In genomic region chr17:45135192-45135977, GRCh38 we compare ENCODE assay signal across 1 cellular context.
TF ChIP-seq lines count a peak whose summit lies in the region.

TSS of gene ACBD4 (plus strand) at chr17:45135687. CDS start at chr17:45136145, 458 bp downstream.

TF ChIP-seq in HepG2, 621 proteins besides CTCF, POLR2A, EP300 and RAD21 (continued from another document and continues in another):
- TF ChIP-seq POGZ (CRISPR knock-in tag; IDR thresholded peaks at IDR 0.05) (peak; percentile 94), SMARCE1 (IDR thresholded peaks at IDR 0.05; ENCODE audit: borderline replicate concordance) (no peak), ZNF362 (CRISPR knock-in tag; IDR thresholded peaks at IDR 0.05; ENCODE audit: borderline replicate concordance) (peak; percentile 67; the same call in 1 of the 2 replicates), GPN1 (CRISPR knock-in tag; IDR thresholded peaks at IDR 0.05; ENCODE audit: borderline replicate concordance) (no peak), ZNF432 (CRISPR knock-in tag; IDR thresholded peaks at IDR 0.05; ENCODE audit: borderline replicate concordance) (no peak), ZNF687 (CRISPR knock-in tag; IDR thresholded peaks at IDR 0.05) (peak; percentile 98), ZMYM3 (CRISPR knock-in tag; IDR thresholded peaks at IDR 0.05) (peak; percentile 90), SP140L (CRISPR knock-in tag; IDR thresholded peaks at IDR 0.05; ENCODE audit: borderline replicate concordance) (peak; percentile 25; the same call in 1 of the 2 replicates), MIER3 (CRISPR knock-in tag; IDR thresholded peaks at IDR 0.05; ENCODE audit: borderline replicate concordance) (peak; percentile 81; the same call in 1 of the 2 replicates), SMAD3 (CRISPR knock-in tag; IDR thresholded peaks at IDR 0.05) (peak; percentile 96; the same call in 1 of the 2 replicates), RELA (CRISPR knock-in tag; IDR thresholded peaks at IDR 0.05) (peak; percentile 79), ZNF569 (CRISPR knock-in tag; IDR thresholded peaks at IDR 0.05; ENCODE audit: borderline replicate concordance) (no peak; the same call in 1 of the 2 replicates), ZNF670 (CRISPR knock-in tag; IDR thresholded peaks at IDR 0.05; ENCODE audit: borderline replicate concordance) (peak; percentile 93; the same call in 1 of the 2 replicates), NBN (conservative IDR thresholded peaks at IDR 0.05) (no peak), MAFF (IDR thresholded peaks at IDR 0.05; ENCODE audit: low read depth, low read length) (0 out of 2 replicates have a peak, but pooled peaks have one; percentile 11), SMAD9 (CRISPR knock-in tag; IDR thresholded peaks at IDR 0.05) (0 out of 2 replicates have a peak, but pooled peaks have one; percentile 40), ELF3 (CRISPR knock-in tag; IDR thresholded peaks at IDR 0.05) (peak; percentile 85), MTF2 (CRISPR knock-in tag; IDR thresholded peaks at IDR 0.05; ENCODE audit: borderline replicate concordance) (0 out of 2 replicates have a peak, but pooled peaks have one; percentile 78), ZNF781 (CRISPR knock-in tag; IDR thresholded peaks at IDR 0.05; ENCODE audit: borderline replicate concordance, not compliant biosample characterization) (peak; percentile 50), ZNF451 (CRISPR knock-in tag; IDR thresholded peaks at IDR 0.05) (peak; percentile 82), SP1 (IDR thresholded peaks at IDR 0.05) (no peak), SP1 (CRISPR knock-in tag; IDR thresholded peaks at IDR 0.05) (peak; percentile 58), KIAA2018 (CRISPR knock-in tag; IDR thresholded peaks at IDR 0.05; ENCODE audit: borderline replicate concordance) (no peak), ZNF138 (CRISPR knock-in tag; IDR thresholded peaks at IDR 0.05; ENCODE audit: low read depth) (peak; percentile 84), MLXIP (CRISPR knock-in tag; IDR thresholded peaks at IDR 0.05; ENCODE audit: borderline replicate concordance) (no peak)
- TF ChIP-seq, protein P1, sequence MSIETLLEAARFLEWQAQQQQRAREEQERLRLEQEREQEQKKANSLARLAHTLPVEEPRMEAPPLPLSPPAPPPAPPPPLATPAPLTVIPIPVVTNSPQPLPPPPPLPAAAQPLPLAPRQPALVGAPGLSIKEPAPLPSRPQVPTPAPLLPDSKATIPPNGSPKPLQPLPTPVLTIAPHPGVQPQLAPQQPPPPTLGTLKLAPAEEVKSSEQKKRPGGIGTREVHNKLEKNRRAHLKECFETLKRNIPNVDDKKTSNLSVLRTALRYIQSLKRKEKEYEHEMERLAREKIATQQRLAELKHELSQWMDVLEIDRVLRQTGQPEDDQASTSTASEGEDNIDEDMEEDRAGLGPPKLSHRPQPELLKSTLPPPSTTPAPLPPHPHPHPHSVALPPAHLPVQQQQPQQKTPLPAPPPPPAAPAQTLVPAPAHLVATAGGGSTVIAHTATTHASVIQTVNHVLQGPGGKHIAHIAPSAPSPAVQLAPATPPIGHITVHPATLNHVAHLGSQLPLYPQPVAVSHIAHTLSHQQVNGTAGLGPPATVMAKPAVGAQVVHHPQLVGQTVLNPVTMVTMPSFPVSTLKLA (IDR thresholded peaks at IDR 0.05): no peak
- TF ChIP-seq, protein P2, sequence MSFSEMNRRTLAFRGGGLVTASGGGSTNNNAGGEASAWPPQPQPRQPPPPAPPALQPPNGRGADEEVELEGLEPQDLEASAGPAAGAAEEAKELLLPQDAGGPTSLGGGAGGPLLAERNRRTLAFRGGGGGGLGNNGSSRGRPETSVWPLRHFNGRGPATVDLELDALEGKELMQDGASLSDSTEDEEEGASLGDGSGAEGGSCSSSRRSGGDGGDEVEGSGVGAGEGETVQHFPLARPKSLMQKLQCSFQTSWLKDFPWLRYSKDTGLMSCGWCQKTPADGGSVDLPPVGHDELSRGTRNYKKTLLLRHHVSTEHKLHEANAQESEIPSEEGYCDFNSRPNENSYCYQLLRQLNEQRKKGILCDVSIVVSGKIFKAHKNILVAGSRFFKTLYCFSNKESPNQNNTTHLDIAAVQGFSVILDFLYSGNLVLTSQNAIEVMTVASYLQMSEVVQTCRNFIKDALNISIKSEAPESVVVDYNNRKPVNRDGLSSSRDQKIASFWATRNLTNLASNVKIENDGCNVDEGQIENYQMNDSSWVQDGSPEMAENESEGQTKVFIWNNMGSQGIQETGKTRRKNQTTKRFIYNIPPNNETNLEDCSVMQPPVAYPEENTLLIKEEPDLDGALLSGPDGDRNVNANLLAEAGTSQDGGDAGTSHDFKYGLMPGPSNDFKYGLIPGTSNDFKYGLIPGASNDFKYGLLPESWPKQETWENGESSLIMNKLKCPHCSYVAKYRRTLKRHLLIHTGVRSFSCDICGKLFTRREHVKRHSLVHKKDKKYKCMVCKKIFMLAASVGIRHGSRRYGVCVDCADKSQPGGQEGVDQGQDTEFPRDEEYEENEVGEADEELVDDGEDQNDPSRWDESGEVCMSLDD (CRISPR knock-in tag; IDR thresholded peaks at IDR 0.05; ENCODE audit: borderline replicate concordance): peak; percentile 60; the same call in 1 of the 2 replicates
- TF ChIP-seq, protein P3, sequence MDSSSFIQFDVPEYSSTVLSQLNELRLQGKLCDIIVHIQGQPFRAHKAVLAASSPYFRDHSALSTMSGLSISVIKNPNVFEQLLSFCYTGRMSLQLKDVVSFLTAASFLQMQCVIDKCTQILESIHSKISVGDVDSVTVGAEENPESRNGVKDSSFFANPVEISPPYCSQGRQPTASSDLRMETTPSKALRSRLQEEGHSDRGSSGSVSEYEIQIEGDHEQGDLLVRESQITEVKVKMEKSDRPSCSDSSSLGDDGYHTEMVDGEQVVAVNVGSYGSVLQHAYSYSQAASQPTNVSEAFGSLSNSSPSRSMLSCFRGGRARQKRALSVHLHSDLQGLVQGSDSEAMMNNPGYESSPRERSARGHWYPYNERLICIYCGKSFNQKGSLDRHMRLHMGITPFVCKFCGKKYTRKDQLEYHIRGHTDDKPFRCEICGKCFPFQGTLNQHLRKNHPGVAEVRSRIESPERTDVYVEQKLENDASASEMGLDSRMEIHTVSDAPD (CRISPR knock-in tag; IDR thresholded peaks at IDR 0.05): no peak
